ENCODE assay signal across 1 cellular context in genomic region chr6:66861007-66861541, GRCh38.
A peak's percentile ranks its signal among the peaks of the same experiment; 100 is the strongest.
TF ChIP-seq lines count a peak whose summit lies in the region.

No MANE protein-coding gene starts in this region.

TF ChIP-seq in SK-N-SH treated with all-trans-retinoic acid at 6 μM for 48 hours, 23 proteins besides CTCF, POLR2A, EP300 and RAD21 (continued from another document):
- TF ChIP-seq PPARA (CRISPR knock-in tag; IDR thresholded peaks at IDR 0.05; ENCODE audit: borderline replicate concordance) (no peak), ISL1 (CRISPR knock-in tag; IDR thresholded peaks at IDR 0.05) (peak; percentile 91)
